Comparison of ENCODE assay signal across 23 cellular contexts in genomic region chr2:113697516-113697915, GRCh38.
"Had no signal": no experiment of that assay in that cellular context is flagged by ENCODE, and none has a peak within 500 bp of the region (broad histone marks: within the 10 kb centered on the region; RNA-seq: fewer than 3 reads in every experiment).

No MANE protein-coding gene starts in this region.

- H3K27me3 Mint-ChIP-seq: naive B cell, progenitor cell of endocrine pancreas, type B pancreatic cell had no signal

- H3K36me3 ChIP-seq: gastrocnemius medialis, heart right ventricle, left ventricle myocardium inferior, pancreas, suprapubic skin, thyroid gland had no signal

- H3K4me3 Mint-ChIP-seq: endodermal cell, nephron, type B pancreatic cell had no signal

- H3K9me3 Mint-ChIP-seq: naive B cell, type B pancreatic cell had no signal

- DNase-seq: effector CD4-positive, alpha-beta T cell; endodermal cell; gastrocnemius medialis; heart right ventricle; hypothalamus; left ventricle myocardium inferior; mesendoderm; naive B cell; occipital lobe; pancreas; right cardiac atrium; stimulated activated CD4-positive, alpha-beta T cell treated with anti-CD3 and anti-CD28 coated beads, Interleukin-4, amount 100 ng/mL, for 1 hour; stimulated activated CD8-positive, alpha-beta memory T cell treated with anti-CD3 and anti-CD28 coated beads, Interleukin-4, amount 100 ng/mL, for 48 hours; stimulated activated naive CD4-positive, alpha-beta T cell; thyroid gland had no signal

- ATAC-seq: esophagus mucosa, gastrocnemius medialis, heart right ventricle, pancreas, right cardiac atrium had no signal

- H3K36me3 Mint-ChIP-seq: naive B cell, type B pancreatic cell had no signal

- H3K27me3 ChIP-seq: gastrocnemius medialis, heart right ventricle, pancreas, suprapubic skin, thyroid gland had no signal

- H3K4me3 ChIP-seq: coronary artery, gastrocnemius medialis, heart right ventricle, left ventricle myocardium inferior, lung, pancreas, smooth muscle cell, suprapubic skin, thyroid gland had no signal

- H3K4me1 ChIP-seq: gastrocnemius medialis, pancreas, suprapubic skin had no signal

- H3K27ac ChIP-seq: coronary artery, gastrocnemius medialis, heart right ventricle, left ventricle myocardium inferior, pancreas, suprapubic skin, thyroid gland had no signal

- H3K27ac Mint-ChIP-seq: endodermal cell, nephron, progenitor cell of endocrine pancreas, type B pancreatic cell had no signal

- H3K9me3 ChIP-seq: gastrocnemius medialis, heart right ventricle, left ventricle myocardium inferior, pancreas, suprapubic skin, thyroid gland had no signal
